Comparison of ENCODE assay signal across 1 cellular context in the genomic region with DNA sequence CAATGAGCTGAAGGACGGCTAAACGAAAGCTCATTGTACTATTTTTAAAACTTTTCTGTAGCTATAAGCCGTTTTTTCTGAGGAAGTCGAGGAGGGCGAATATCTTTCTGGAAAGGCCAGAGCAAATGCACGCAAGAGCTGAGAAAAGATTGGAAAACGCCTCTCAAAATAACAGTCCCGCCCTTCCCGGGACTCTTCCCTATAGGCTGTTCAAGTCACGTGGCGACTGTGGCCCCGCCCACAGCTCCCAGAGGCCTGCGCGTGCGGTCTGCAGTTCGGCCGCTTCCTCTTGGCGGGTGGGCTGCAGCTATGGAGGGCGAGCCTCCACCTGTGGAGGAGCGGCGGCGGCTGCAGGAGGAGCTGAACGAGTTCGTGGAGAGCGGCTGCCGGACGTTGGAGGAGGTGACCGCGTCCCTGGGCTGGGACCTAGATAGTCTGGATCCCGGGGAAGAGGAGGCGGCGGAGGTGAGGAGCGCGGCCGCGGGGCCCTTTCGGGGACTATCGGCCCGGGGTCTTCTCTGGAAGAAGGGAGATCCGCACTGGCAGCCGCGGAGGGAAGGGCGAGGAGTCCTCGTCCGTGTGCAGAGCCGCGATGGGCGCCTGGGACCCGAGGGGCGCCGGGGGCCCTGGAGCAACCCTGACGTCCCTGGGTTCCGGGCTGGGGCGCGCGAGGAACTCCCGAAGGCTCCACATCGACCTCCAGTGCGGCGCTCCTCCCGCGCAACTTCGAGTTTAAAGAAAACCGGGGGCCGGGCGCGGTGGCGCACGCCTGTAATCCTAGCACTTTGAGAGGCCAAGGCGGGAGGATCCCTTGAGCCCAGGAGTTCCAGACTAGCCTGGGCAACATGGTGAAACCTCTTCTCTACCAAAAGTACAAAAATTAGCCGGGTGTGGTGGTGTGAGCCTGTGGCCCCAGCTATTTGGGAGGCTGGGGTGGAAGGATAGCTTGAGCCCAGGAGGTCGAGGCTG.
TF ChIP-seq lines count a peak whose summit lies in the region.

A gene with protein sequence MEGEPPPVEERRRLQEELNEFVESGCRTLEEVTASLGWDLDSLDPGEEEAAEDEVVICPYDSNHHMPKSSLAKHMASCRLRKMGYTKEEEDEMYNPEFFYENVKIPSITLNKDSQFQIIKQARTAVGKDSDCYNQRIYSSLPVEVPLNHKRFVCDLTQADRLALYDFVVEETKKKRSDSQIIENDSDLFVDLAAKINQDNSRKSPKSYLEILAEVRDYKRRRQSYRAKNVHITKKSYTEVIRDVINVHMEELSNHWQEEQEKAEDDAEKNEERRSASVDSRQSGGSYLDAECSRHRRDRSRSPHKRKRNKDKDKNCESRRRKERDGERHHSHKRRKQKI (plus strand): TSS at position 250 of the 969 bp plus-strand sequence. CDS start 60 bp downstream, at position 310.

TF ChIP-seq in HepG2, 621 proteins besides CTCF, POLR2A, EP300 and RAD21 (continued from another document and continues in another):
- TF ChIP-seq, protein P1, sequence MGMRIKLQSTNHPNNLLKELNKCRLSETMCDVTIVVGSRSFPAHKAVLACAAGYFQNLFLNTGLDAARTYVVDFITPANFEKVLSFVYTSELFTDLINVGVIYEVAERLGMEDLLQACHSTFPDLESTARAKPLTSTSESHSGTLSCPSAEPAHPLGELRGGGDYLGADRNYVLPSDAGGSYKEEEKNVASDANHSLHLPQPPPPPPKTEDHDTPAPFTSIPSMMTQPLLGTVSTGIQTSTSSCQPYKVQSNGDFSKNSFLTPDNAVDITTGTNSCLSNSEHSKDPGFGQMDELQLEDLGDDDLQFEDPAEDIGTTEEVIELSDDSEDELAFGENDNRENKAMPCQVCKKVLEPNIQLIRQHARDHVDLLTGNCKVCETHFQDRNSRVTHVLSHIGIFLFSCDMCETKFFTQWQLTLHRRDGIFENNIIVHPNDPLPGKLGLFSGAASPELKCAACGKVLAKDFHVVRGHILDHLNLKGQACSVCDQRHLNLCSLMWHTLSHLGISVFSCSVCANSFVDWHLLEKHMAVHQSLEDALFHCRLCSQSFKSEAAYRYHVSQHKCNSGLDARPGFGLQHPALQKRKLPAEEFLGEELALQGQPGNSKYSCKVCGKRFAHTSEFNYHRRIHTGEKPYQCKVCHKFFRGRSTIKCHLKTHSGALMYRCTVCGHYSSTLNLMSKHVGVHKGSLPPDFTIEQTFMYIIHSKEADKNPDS (CRISPR knock-in tag; IDR thresholded peaks at IDR 0.05) = peak; percentile 34; the same call in 1 of the 2 replicates
- TF ChIP-seq, protein P2, sequence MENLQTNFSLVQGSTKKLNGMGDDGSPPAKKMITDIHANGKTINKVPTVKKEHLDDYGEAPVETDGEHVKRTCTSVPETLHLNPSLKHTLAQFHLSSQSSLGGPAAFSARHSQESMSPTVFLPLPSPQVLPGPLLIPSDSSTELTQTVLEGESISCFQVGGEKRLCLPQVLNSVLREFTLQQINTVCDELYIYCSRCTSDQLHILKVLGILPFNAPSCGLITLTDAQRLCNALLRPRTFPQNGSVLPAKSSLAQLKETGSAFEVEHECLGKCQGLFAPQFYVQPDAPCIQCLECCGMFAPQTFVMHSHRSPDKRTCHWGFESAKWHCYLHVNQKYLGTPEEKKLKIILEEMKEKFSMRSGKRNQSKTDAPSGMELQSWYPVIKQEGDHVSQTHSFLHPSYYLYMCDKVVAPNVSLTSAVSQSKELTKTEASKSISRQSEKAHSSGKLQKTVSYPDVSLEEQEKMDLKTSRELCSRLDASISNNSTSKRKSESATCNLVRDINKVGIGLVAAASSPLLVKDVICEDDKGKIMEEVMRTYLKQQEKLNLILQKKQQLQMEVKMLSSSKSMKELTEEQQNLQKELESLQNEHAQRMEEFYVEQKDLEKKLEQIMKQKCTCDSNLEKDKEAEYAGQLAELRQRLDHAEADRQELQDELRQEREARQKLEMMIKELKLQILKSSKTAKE (CRISPR knock-in tag; IDR thresholded peaks at IDR 0.05; ENCODE audit: borderline replicate concordance) = peak; percentile 54; the same call in 1 of the 2 replicates
- TF ChIP-seq ADNP (CRISPR knock-in tag; IDR thresholded peaks at IDR 0.05) = no peak
- TF ChIP-seq ZNF432 (CRISPR knock-in tag; IDR thresholded peaks at IDR 0.05; ENCODE audit: borderline replicate concordance) = no peak
- TF ChIP-seq, protein P3, sequence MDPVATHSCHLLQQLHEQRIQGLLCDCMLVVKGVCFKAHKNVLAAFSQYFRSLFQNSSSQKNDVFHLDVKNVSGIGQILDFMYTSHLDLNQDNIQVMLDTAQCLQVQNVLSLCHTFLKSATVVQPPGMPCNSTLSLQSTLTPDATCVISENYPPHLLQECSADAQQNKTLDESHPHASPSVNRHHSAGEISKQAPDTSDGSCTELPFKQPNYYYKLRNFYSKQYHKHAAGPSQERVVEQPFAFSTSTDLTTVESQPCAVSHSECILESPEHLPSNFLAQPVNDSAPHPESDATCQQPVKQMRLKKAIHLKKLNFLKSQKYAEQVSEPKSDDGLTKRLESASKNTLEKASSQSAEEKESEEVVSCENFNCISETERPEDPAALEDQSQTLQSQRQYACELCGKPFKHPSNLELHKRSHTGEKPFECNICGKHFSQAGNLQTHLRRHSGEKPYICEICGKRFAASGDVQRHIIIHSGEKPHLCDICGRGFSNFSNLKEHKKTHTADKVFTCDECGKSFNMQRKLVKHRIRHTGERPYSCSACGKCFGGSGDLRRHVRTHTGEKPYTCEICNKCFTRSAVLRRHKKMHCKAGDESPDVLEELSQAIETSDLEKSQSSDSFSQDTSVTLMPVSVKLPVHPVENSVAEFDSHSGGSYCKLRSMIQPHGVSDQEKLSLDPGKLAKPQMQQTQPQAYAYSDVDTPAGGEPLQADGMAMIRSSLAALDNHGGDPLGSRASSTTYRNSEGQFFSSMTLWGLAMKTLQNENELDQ (CRISPR knock-in tag; IDR thresholded peaks at IDR 0.05; ENCODE audit: borderline replicate concordance) = peak; percentile 74; the same call in 1 of the 2 replicates
- TF ChIP-seq RARA (CRISPR knock-in tag; IDR thresholded peaks at IDR 0.05) = no peak
- no peak for TF ChIP-seq GPN1 (CRISPR knock-in tag; IDR thresholded peaks at IDR 0.05; ENCODE audit: borderline replicate concordance)
- TF ChIP-seq ETV6 (CRISPR knock-in tag; conservative IDR thresholded peaks at IDR 0.05) = peak; percentile 37; the same call in 1 of the 2 replicates
- TF ChIP-seq, protein P4, sequence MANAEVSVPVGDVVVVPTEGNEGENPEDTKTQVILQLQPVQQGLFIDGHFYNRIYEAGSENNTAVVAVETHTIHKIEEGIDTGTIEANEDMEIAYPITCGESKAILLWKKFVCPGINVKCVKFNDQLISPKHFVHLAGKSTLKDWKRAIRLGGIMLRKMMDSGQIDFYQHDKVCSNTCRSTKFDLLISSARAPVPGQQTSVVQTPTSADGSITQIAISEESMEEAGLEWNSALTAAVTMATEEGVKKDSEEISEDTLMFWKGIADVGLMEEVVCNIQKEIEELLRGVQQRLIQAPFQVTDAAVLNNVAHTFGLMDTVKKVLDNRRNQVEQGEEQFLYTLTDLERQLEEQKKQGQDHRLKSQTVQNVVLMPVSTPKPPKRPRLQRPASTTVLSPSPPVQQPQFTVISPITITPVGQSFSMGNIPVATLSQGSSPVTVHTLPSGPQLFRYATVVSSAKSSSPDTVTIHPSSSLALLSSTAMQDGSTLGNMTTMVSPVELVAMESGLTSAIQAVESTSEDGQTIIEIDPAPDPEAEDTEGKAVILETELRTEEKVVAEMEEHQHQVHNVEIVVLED (CRISPR knock-in tag; IDR thresholded peaks at IDR 0.05; ENCODE audit: borderline replicate concordance) = no peak
- 0 out of 2 replicates have a peak, but pooled peaks have one; percentile 13 for TF ChIP-seq KLF13 (CRISPR knock-in tag; IDR thresholded peaks at IDR 0.05)
- TF ChIP-seq RFX5 (IDR thresholded peaks at IDR 0.05; ENCODE audit: low read depth, low read length) = no peak
- TF ChIP-seq, protein P5, sequence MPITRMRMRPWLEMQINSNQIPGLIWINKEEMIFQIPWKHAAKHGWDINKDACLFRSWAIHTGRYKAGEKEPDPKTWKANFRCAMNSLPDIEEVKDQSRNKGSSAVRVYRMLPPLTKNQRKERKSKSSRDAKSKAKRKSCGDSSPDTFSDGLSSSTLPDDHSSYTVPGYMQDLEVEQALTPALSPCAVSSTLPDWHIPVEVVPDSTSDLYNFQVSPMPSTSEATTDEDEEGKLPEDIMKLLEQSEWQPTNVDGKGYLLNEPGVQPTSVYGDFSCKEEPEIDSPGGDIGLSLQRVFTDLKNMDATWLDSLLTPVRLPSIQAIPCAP (CRISPR knock-in tag; IDR thresholded peaks at IDR 0.05; ENCODE audit: low read depth) = no peak; the same call in 1 of the 2 replicates
- TF ChIP-seq, protein P6, sequence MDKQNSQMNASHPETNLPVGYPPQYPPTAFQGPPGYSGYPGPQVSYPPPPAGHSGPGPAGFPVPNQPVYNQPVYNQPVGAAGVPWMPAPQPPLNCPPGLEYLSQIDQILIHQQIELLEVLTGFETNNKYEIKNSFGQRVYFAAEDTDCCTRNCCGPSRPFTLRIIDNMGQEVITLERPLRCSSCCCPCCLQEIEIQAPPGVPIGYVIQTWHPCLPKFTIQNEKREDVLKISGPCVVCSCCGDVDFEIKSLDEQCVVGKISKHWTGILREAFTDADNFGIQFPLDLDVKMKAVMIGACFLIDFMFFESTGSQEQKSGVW (CRISPR knock-in tag; IDR thresholded peaks at IDR 0.05; ENCODE audit: borderline replicate concordance) = no peak
- peak; percentile 83 for TF ChIP-seq GFI1 (CRISPR knock-in tag; IDR thresholded peaks at IDR 0.05; ENCODE audit: borderline replicate concordance)
- TF ChIP-seq TBP (CRISPR knock-in tag; IDR thresholded peaks at IDR 0.05) = no peak
- TF ChIP-seq ZNF549 (CRISPR knock-in tag; IDR thresholded peaks at IDR 0.05) = no peak
- TF ChIP-seq THAP11 (CRISPR knock-in tag; IDR thresholded peaks at IDR 0.05) = peak; percentile 80
- TF ChIP-seq ZNF264 (CRISPR knock-in tag; IDR thresholded peaks at IDR 0.05) = no peak
- TF ChIP-seq, protein P7, sequence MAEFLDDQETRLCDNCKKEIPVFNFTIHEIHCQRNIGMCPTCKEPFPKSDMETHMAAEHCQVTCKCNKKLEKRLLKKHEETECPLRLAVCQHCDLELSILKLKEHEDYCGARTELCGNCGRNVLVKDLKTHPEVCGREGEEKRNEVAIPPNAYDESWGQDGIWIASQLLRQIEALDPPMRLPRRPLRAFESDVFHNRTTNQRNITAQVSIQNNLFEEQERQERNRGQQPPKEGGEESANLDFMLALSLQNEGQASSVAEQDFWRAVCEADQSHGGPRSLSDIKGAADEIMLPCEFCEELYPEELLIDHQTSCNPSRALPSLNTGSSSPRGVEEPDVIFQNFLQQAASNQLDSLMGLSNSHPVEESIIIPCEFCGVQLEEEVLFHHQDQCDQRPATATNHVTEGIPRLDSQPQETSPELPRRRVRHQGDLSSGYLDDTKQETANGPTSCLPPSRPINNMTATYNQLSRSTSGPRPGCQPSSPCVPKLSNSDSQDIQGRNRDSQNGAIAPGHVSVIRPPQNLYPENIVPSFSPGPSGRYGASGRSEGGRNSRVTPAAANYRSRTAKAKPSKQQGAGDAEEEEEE (CRISPR knock-in tag; IDR thresholded peaks at IDR 0.05; ENCODE audit: borderline replicate concordance) = 0 out of 2 replicates have a peak, but pooled peaks have one; percentile 77
- peak; percentile 33; the same call in 1 of the 2 replicates for TF ChIP-seq MIER3 (CRISPR knock-in tag; IDR thresholded peaks at IDR 0.05; ENCODE audit: borderline replicate concordance)
- no peak for TF ChIP-seq MIER2 (CRISPR knock-in tag; IDR thresholded peaks at IDR 0.05)
- TF ChIP-seq, protein P8, sequence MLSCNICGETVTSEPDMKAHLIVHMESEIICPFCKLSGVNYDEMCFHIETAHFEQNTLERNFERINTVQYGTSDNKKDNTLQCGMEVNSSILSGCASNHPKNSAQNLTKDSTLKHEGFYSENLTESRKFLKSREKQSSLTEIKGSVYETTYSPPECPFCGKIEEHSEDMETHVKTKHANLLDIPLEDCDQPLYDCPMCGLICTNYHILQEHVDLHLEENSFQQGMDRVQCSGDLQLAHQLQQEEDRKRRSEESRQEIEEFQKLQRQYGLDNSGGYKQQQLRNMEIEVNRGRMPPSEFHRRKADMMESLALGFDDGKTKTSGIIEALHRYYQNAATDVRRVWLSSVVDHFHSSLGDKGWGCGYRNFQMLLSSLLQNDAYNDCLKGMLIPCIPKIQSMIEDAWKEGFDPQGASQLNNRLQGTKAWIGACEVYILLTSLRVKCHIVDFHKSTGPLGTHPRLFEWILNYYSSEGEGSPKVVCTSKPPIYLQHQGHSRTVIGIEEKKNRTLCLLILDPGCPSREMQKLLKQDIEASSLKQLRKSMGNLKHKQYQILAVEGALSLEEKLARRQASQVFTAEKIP (CRISPR knock-in tag; IDR thresholded peaks at IDR 0.05; ENCODE audit: borderline replicate concordance) = no peak
- no peak for TF ChIP-seq NFATC3 (CRISPR knock-in tag; IDR thresholded peaks at IDR 0.05)
- TF ChIP-seq, protein P9, sequence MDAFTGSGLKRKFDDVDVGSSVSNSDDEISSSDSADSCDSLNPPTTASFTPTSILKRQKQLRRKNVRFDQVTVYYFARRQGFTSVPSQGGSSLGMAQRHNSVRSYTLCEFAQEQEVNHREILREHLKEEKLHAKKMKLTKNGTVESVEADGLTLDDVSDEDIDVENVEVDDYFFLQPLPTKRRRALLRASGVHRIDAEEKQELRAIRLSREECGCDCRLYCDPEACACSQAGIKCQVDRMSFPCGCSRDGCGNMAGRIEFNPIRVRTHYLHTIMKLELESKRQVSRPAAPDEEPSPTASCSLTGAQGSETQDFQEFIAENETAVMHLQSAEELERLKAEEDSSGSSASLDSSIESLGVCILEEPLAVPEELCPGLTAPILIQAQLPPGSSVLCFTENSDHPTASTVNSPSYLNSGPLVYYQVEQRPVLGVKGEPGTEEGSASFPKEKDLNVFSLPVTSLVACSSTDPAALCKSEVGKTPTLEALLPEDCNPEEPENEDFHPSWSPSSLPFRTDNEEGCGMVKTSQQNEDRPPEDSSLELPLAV (CRISPR knock-in tag; conservative IDR thresholded peaks at IDR 0.05; ENCODE audit: low read depth) = no peak
- TF ChIP-seq, protein P10, sequence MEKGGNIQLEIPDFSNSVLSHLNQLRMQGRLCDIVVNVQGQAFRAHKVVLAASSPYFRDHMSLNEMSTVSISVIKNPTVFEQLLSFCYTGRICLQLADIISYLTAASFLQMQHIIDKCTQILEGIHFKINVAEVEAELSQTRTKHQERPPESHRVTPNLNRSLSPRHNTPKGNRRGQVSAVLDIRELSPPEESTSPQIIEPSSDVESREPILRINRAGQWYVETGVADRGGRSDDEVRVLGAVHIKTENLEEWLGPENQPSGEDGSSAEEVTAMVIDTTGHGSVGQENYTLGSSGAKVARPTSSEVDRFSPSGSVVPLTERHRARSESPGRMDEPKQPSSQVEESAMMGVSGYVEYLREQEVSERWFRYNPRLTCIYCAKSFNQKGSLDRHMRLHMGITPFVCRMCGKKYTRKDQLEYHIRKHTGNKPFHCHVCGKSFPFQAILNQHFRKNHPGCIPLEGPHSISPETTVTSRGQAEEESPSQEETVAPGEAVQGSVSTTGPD (CRISPR knock-in tag; IDR thresholded peaks at IDR 0.05) = no peak
- TF ChIP-seq NR2F1 (CRISPR knock-in tag; IDR thresholded peaks at IDR 0.05) = 0 out of 4 replicates have a peak, but pooled peaks of 1 of the 2 experiments have one; percentile 24
- TF ChIP-seq, protein P11, sequence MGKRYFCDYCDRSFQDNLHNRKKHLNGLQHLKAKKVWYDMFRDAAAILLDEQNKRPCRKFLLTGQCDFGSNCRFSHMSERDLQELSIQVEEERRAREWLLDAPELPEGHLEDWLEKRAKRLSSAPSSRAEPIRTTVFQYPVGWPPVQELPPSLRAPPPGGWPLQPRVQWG (CRISPR knock-in tag; IDR thresholded peaks at IDR 0.05; ENCODE audit: borderline replicate concordance, low read depth) = no peak
- peak; percentile 75 for TF ChIP-seq CCDC6 (CRISPR knock-in tag; IDR thresholded peaks at IDR 0.05)
- peak; percentile 79 for TF ChIP-seq ARNTL (CRISPR knock-in tag; IDR thresholded peaks at IDR 0.05)
- TF ChIP-seq ZNF121 (CRISPR knock-in tag; IDR thresholded peaks at IDR 0.05) = no peak
- TF ChIP-seq ZKSCAN5 (CRISPR knock-in tag; IDR thresholded peaks at IDR 0.05) = peak; percentile 42; the same call in 1 of the 2 replicates
- peak; percentile 86 for TF ChIP-seq YY1 (IDR thresholded peaks at IDR 0.05; ENCODE audit: insufficient read depth, insufficient replicate concordance, low read depth, low read length)
- peak; percentile 91 for TF ChIP-seq KAT7 (CRISPR knock-in tag; IDR thresholded peaks at IDR 0.05; ENCODE audit: borderline replicate concordance)
- peak; percentile 59; the same call in 1 of the 2 replicates for TF ChIP-seq BRD4 (CRISPR knock-in tag; IDR thresholded peaks at IDR 0.05)
